18 cellular contexts compared by ENCODE assay signal in the genomic region with DNA sequence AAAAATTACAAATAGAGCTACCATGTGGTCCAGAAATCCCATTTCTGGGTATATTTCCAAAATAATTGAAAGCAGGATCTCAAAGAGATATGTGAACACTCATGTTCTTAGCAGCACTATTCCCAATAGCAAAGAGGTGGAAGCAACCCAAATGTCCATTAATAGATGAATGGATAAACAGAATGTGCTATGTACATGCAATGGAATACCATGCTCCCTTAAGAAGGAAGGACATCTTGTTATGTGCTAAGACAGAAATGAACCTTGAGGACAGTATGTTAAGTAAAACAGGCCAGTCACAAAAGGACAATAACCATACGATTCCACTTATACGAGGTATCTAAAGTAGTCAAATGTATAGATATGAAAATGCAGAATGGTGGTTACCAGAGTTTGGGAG.
DNase-seq lines count a peak whose midpoint lies in the region; ATAC-seq, FAIRE-seq and TF ChIP-seq lines count a peak whose summit lies in the region.
"Had no signal": no experiment of that assay in that cellular context is flagged by ENCODE, and none has a peak within 500 bp of the region (broad histone marks: within the 10 kb centered on the region; RNA-seq: fewer than 3 reads in every experiment).

No MANE protein-coding gene starts in this region.

- RAD21 ChIA-PET in HCT116 (lab: Charles Lee; ENCODE audit: low non-redundant PET in 1 of 2, low total read pairs in 2 of 2, uncharacterized antibody in 2 of 2, unreplicated experiment in 2 of 2): no interaction called here

- H2BK120ac ChIP-seq in trophoblast cell (ENCODE audit: insufficient read depth, low read length, poor library complexity): no peak overlapping the region

- no peaks in the 10 kb centered on the region for H3K4me1 Mint-ChIP-seq in glutamatergic neuron (ENCODE audit: low read depth, unreplicated experiment)
- H3K4me1 Mint-ChIP-seq: B cell; CD4-positive, CD25-positive, alpha-beta regulatory T cell had no signal

- H3K27me3 Mint-ChIP-seq in glutamatergic neuron (ENCODE audit: unreplicated experiment): no peaks in the 10 kb centered on the region
- H3K27me3 Mint-ChIP-seq: CD4-positive, CD25-positive, alpha-beta regulatory T cell had no signal

- CTCF ChIA-PET in A549 (lab: Yijun Ruan, JAX) (interaction anchor here (0.7 kb wide), 1 partner anchor 17 kb away, joined by 3 read pairs; no protein-coding TSS in a partner anchor), HCT116 (lab: Charles Lee) (no interaction called here), K562 (lab: Yijun Ruan, JAX; ENCODE audit: low intra/inter-chr PET ratio) (no interaction called here)

- no peak overlapping the region for H2BK5ac ChIP-seq in trophoblast cell (ENCODE audit: low read depth, low read length, poor library complexity)

- peaks cover 4% of the 10 kb centered on the region for H3K9me3 Mint-ChIP-seq in glutamatergic neuron (ENCODE audit: unreplicated experiment)

- no peak for TF ChIP-seq CTCF in A549 (IDR thresholded peaks at IDR 0.05)
- TF ChIP-seq CTCF in HCT116 (IDR thresholded peaks at IDR 0.05 in 2 of 3, conservative IDR thresholded peaks at IDR 0.05 in 1 of 3; ENCODE audit: borderline replicate concordance in 1 of 3, insufficient read depth in 1 of 3, low read depth in 2 of 3, low read length in 2 of 3): no peak
- no peak for TF ChIP-seq CTCF in K562 (IDR thresholded peaks at IDR 0.05 in 2 of 3, conservative IDR thresholded peaks at IDR 0.05 in 1 of 3; ENCODE audit: insufficient read depth in 2 of 3, low read depth in 1 of 3, low read length in 3 of 3)
- no peak for TF ChIP-seq CTCF in glutamatergic neuron (IDR thresholded peaks at IDR 0.05; ENCODE audit: partially characterized antibody, unreplicated experiment)

- BruUV-seq in HCT116 (replicated peaks; lab: Mats Ljungman, UMichigan): no TSS peak
- no TSS peak for BruUV-seq in K562 (replicated peaks; lab: Mats Ljungman, UMichigan)

- TF ChIP-seq POLR2A in A549 (IDR thresholded peaks at IDR 0.05; ENCODE audit: low read length) (no peak), HCT116 (IDR thresholded peaks at IDR 0.05; ENCODE audit: borderline replicate concordance, extremely low read depth, insufficient read depth, insufficient read length) (no peak), K562 (conservative IDR thresholded peaks at IDR 0.05) (no peak)

- H3K36me3 ChIP-seq in HCT116 (ENCODE audit: control insufficient read depth in 1 of 2, insufficient read depth in 2 of 2, low read length in 2 of 2) (no peaks in the 10 kb centered on the region), K562 (ENCODE audit: control insufficient read depth, insufficient read depth, low read length) (no peaks in the 10 kb centered on the region), trophoblast cell (ENCODE audit: control insufficient read depth in 1 of 2, insufficient read depth in 2 of 2, low read length in 2 of 2) (no peaks in the 10 kb centered on the region)
- H3K36me3 ChIP-seq: SJSA1 had no signal

- no peak overlapping the region for H3K4me3 Mint-ChIP-seq in glutamatergic neuron (ENCODE audit: unreplicated experiment)
- H3K4me3 Mint-ChIP-seq: B cell; CD4-positive, CD25-positive, alpha-beta regulatory T cell had no signal

- no peak overlapping the region for H3K4ac ChIP-seq in trophoblast cell (ENCODE audit: low read depth, low read length)

- POLR2A ChIA-PET in A549 (lab: Yijun Ruan, JAX): interaction anchor here (1.0 kb wide), 1 partner anchor 249 kb away, joined by 4 read pairs; a partner anchor contains a TSS
- POLR2A ChIA-PET in HCT116 (lab: Charles Lee): interaction anchor here (1.2 to 1.9 kb wide), 3 partner anchors 17 to 250 kb away, joined by 3 to 7 read pairs (median 3); a partner anchor contains a TSS
- POLR2A ChIA-PET in K562 (lab: Yijun Ruan, JAX): no interaction called here

- in situ Hi-C loops in K562 (cut with MboI): no loop called here

- peaks cover 4% of the 10 kb centered on the region for H3K79me1 ChIP-seq in trophoblast cell (ENCODE audit: low read length)

- ATAC-seq in A549: no peak
- ATAC-seq in HCT116: no peak
- ATAC-seq in K562: no peak
- ATAC-seq in GM21526 (IDR thresholded peaks at IDR 0.05; ENCODE audit: low FRiP score, unreplicated experiment): no peak

- TF ChIP-seq RAD21 in A549 (conservative IDR thresholded peaks at IDR 0.05 in 1 of 2, IDR thresholded peaks at IDR 0.05 in 1 of 2) (no peak), HCT116 (IDR thresholded peaks at IDR 0.05; ENCODE audit: low read depth) (no peak), K562 (CRISPR knock-in tag; conservative IDR thresholded peaks at IDR 0.05 in 1 of 2, IDR thresholded peaks at IDR 0.05 in 1 of 2) (no peak)

- H3K9me3 ChIP-seq in A549 (no peaks in the 10 kb centered on the region), HCT116 (ENCODE audit: control insufficient read depth in 1 of 2, insufficient read depth in 1 of 2, low read depth in 1 of 2, low read length in 2 of 2) (peaks cover 0 to 4% of the 10 kb centered on the region in 2 experiments; a peak in 1 of 4 replicates), K562 (replicated peaks; ENCODE audit: control insufficient read depth, insufficient read depth, low read depth, low read length) (no peaks in the 10 kb centered on the region), trophoblast cell (ENCODE audit: insufficient read depth, low read depth, low read length) (no peaks in the 10 kb centered on the region)
- H3K9me3 ChIP-seq: SJSA1 had no signal

- H3K79me2 ChIP-seq in HCT116 (ENCODE audit: insufficient read depth, low read length) (no peaks in the 10 kb centered on the region), K562 (ENCODE audit: control insufficient read depth, insufficient read depth, low read length) (no peaks in the 10 kb centered on the region), trophoblast cell (ENCODE audit: control insufficient read depth, insufficient read depth, low read length, poor library complexity) (no peaks in the 10 kb centered on the region)

- H3K36me3 Mint-ChIP-seq in glutamatergic neuron (ENCODE audit: unreplicated experiment): peaks cover 6% of the 10 kb centered on the region
- H3K36me3 Mint-ChIP-seq: CD4-positive, CD25-positive, alpha-beta regulatory T cell had no signal

- no peak overlapping the region for H3K18ac ChIP-seq in trophoblast cell (ENCODE audit: low read length)

- H3K27me3 ChIP-seq in HCT116 (ENCODE audit: insufficient read depth, low read length) (no peaks in the 10 kb centered on the region), K562 (ENCODE audit: control insufficient read depth in 2 of 2, insufficient read depth in 2 of 2, low read length in 2 of 2) (no peaks in the 10 kb centered on the region), trophoblast cell (ENCODE audit: insufficient read depth, low read length) (no peaks in the 10 kb centered on the region)
- H3K27me3 ChIP-seq: SJSA1 had no signal

- H3K4me3 ChIP-seq in A549: no peak overlapping the region
- no peak overlapping the region for H3K4me3 ChIP-seq in HCT116 (replicated peaks in 1 of 2; ENCODE audit: low read depth in 1 of 2, low read length in 2 of 2)
- no peak overlapping the region for H3K4me3 ChIP-seq in K562
- H3K4me3 ChIP-seq in trophoblast cell (ENCODE audit: low read depth, low read length): no peak overlapping the region
- H3K4me3 ChIP-seq: SJSA1 had no signal

- intact Hi-C loops in HCT116 (cut with micrococcal nuclease) (no loop called here), K562 (cut with micrococcal nuclease) (loop anchor here (5.0 kb wide), 1 partner anchor 110 kb away; no protein-coding TSS in a partner anchor)

- no peak overlapping the region for H2BK12ac ChIP-seq in trophoblast cell (ENCODE audit: low read length)

- H3K27ac Mint-ChIP-seq in glutamatergic neuron (ENCODE audit: unreplicated experiment): peak overlapping the region; percentile 14
- H3K27ac Mint-ChIP-seq: B cell had no signal

- no peak overlapping the region for H4K8ac ChIP-seq in trophoblast cell (ENCODE audit: low read depth, low read length)

- no peak overlapping the region for H3K23ac ChIP-seq in trophoblast cell (ENCODE audit: low read length)

- no peaks in the 10 kb centered on the region for H3K9me1 ChIP-seq in K562 (ENCODE audit: control insufficient read depth, insufficient read depth, low read length)

- TF ChIP-seq EP300 in A549 (IDR thresholded peaks at IDR 0.05) (no peak), K562 (IDR thresholded peaks at IDR 0.05; ENCODE audit: low read length) (no peak)

- no peak for DNase-seq in A549 (ENCODE audit: low read depth in 1 of 2, low spot score in 1 of 2)
- DNase-seq in HCT116 (ENCODE audit: low read depth, low spot score): no peak
- no peak for DNase-seq in K562 (ENCODE audit: extremely low read depth in 1 of 4, low spot score in 3 of 4)
- no peak for DNase-seq in glutamatergic neuron
- no peak for DNase-seq in iPS-NIHi11 (ENCODE audit: low spot score)
- DNase-seq in trophoblast cell: no peak
- DNase-seq: CD4-positive, CD25-positive, alpha-beta regulatory T cell; H7; MV-4-11; NCI-H1417 treated with DMSO at 0.1 percent for 48 hours; NCI-H1930; NCI-H526 treated with DMSO at 0.1 percent for 48 hours had no signal

- H3K4me1 ChIP-seq in A549 (peaks cover 25% of the 10 kb centered on the region), HCT116 (ENCODE audit: control insufficient read depth in 1 of 2, insufficient read depth in 2 of 2, low read length in 2 of 2) (peaks cover 74 to 99% of the 10 kb centered on the region in 2 experiments), K562 (replicated peaks in 1 of 2; ENCODE audit: control insufficient read depth in 2 of 2, insufficient read depth in 2 of 2, low read length in 2 of 2) (peaks cover 0 to 20% of the 10 kb centered on the region in 2 experiments; a peak in 3 of 5 replicates), trophoblast cell (ENCODE audit: control insufficient read depth in 1 of 2, insufficient read depth in 2 of 2, low read length in 2 of 2) (peaks cover 0 to 8% of the 10 kb centered on the region in 2 experiments)

- 96% methylated on average over 2 of the region's 2 CpGs for WGBS in A549 (ENCODE audit: missing lambda C conversion rate)
- 45% methylated on average over 2 of the region's 2 CpGs for WGBS in K562 (ENCODE audit: insufficient coverage, low coverage, missing lambda C conversion rate)
- whole genome bisulfite sequencing in trophoblast cell (ENCODE audit: extremely low coverage, insufficient coverage, insufficient read length): no CpG with 5 or more reads among the region's 2 CpGs

- no peak overlapping the region for H4K91ac ChIP-seq in trophoblast cell (ENCODE audit: low read depth, low read length)

- FAIRE-seq in A549 (lab: Jason Lieb, UNC) (no peak), K562 (lab: Jason Lieb, UNC) (no peak)
- FAIRE-seq: GM19239, HTR-8/SVneo had no signal

- H3K4me2 ChIP-seq in A549 (no peak overlapping the region; the same call in 2 of the 3 replicates), HCT116 (ENCODE audit: low read length) (peak overlapping the region; percentile 53), K562 (ENCODE audit: insufficient read depth, low read length) (no peak overlapping the region), trophoblast cell (ENCODE audit: low read length) (no peak overlapping the region)

- no peak overlapping the region for H2AFZ ChIP-seq in HCT116 (ENCODE audit: low read depth, low read length, poor library complexity, severe bottlenecking)
- H2AFZ ChIP-seq in K562 (ENCODE audit: low read depth, low read length): no peak overlapping the region
- H2AFZ ChIP-seq in trophoblast cell (ENCODE audit: insufficient read depth, low read length, poor library complexity): no peak overlapping the region

- H4K12ac ChIP-seq in trophoblast cell (ENCODE audit: low read depth, low read length): no peak overlapping the region

- no peaks in the 10 kb centered on the region for H3K9me2 ChIP-seq in HCT116 (ENCODE audit: insufficient read depth)

- H3K9ac ChIP-seq in HCT116 (ENCODE audit: low read length) (no peak overlapping the region), K562 (ENCODE audit: insufficient read depth in 1 of 2, low read depth in 2 of 2, low read length in 2 of 2) (no peak overlapping the region), trophoblast cell (ENCODE audit: low read length) (no peak overlapping the region)

- no peak overlapping the region for H2AK5ac ChIP-seq in trophoblast cell (ENCODE audit: low read length)

- H3K27ac ChIP-seq in A549 (peak overlapping the region; percentile 49 to 80; a peak in 5 of 6 replicates), HCT116 (ENCODE audit: low read depth, low read length) (peak overlapping the region; percentile 97), K562 (ENCODE audit: extremely low read depth, low read depth, low read length) (no peak overlapping the region), trophoblast cell (ENCODE audit: low read depth, low read length) (no peak overlapping the region)
- H3K27ac ChIP-seq: RWPE1, SJSA1 had no signal

- no peak overlapping the region for H3K14ac ChIP-seq in trophoblast cell (ENCODE audit: low read length)

- H4K20me1 ChIP-seq in HCT116 (ENCODE audit: insufficient read depth) (no peaks in the 10 kb centered on the region), K562 (replicated peaks; ENCODE audit: control insufficient read depth, insufficient read depth, low read length) (no peaks in the 10 kb centered on the region)

Comparison
In these comparisons a context has a peak if more than half of its experiments do, and no peak if none do; other contexts are left out.
1. H3K27ac ChIP-seq: peak in A549 (2 of 2) and HCT116 (single experiment); none in K562 (single experiment) and trophoblast cell (single experiment).